8 cellular contexts compared by ENCODE assay signal in the genomic region with DNA sequence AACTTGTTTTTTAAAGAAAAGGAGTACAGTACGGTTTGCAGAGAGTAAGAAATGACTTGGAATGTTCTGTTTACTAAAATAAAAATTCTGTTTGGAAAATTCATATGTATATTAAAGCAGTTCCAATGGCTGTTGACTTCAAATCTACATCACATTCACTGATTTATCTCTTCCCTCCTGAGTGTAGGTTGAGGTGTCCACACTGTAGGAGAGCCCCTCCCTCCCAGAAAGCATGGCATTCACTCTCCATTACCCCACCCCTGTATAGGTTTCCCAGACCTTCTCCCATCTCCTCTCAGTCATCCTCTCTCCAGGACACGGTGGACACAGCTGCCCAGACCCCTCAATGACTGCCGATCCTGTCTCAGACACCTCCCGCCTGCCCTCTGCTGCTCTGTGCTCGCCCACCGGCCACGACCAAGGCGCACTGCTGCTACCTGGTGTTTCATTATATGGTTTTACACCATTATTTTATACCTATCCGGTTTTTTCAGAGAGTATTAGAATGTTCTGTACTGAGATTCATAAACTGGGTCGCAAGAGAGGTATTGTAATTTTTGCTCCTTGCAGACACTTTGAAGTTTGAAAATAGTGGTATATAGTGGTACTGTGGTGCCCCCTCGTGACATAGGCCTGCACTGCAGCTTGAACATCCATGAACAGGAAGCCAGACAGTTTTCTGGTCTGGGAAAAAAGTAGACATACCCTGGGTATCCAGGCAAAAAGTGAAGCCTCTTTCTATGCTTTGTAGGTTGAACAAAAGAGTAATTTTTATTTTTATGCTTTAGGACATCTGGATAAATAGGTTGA. TPM values are rescaled to one million over a fixed set of nuclear protein-coding genes. Genes with fewer than 3 reads are reported as not detected.
DNase-seq lines count a peak whose midpoint lies in the region; ATAC-seq and TF ChIP-seq lines count a peak whose summit lies in the region.

No MANE protein-coding gene starts in this region.

- no peaks in the 10 kb centered on the region for H3K27me3 ChIP-seq in OCI-LY3 (ENCODE audit: low read depth, low read length)
- H3K27me3 ChIP-seq in upper lobe of right lung: no peaks in the 10 kb centered on the region

- TF ChIP-seq CTCF in OCI-LY3 (IDR thresholded peaks at IDR 0.05; ENCODE audit: low read depth, low read length) (peak; percentile 62), fibroblast of mammary gland (conservative IDR thresholded peaks at IDR 0.05; ENCODE audit: control insufficient read depth, insufficient read depth, low read depth, low read length) (peak; percentile 86), upper lobe of right lung (IDR thresholded peaks at IDR 0.05) (peak; percentile 65)

- no peak for ATAC-seq in Right ventricle myocardium inferior
- ATAC-seq in HG03342 (IDR thresholded peaks at IDR 0.05; ENCODE audit: unreplicated experiment): peak; percentile 87
- peak; percentile 78 for ATAC-seq in upper lobe of right lung

- intact Hi-C loops in Right ventricle myocardium inferior (cut with DNase I): loop anchor here (5.0 kb wide), 1 partner anchor 224 kb away; no protein-coding TSS in a partner anchor
- intact Hi-C loops in cardiac septum (cut with DNase I): loop anchor here (5.0 kb wide), 1 partner anchor 224 kb away; no protein-coding TSS in a partner anchor
- intact Hi-C loops in upper lobe of right lung (cut with DNase I): loop anchor here (10.0 kb wide), 1 partner anchor 221 kb away; no protein-coding TSS in a partner anchor

- no peaks in the 10 kb centered on the region for H3K9me3 ChIP-seq in OCI-LY3 (ENCODE audit: insufficient read depth, low read length)
- H3K9me3 ChIP-seq in upper lobe of right lung: no peaks in the 10 kb centered on the region

- no peak overlapping the region for H3K9ac ChIP-seq in OCI-LY3 (ENCODE audit: low read length)

- H3K79me2 ChIP-seq in OCI-LY3 (ENCODE audit: low read length): no peaks in the 10 kb centered on the region

- no peak overlapping the region for H3K4me2 ChIP-seq in OCI-LY3 (ENCODE audit: low read length)

- no peaks in the 10 kb centered on the region for H4K20me1 ChIP-seq in OCI-LY3 (ENCODE audit: insufficient read depth, low read length)

- H3K27ac ChIP-seq in OCI-LY3 (ENCODE audit: low read length) (no peak overlapping the region), upper lobe of right lung (no peak overlapping the region)

- no peak overlapping the region for H2AFZ ChIP-seq in OCI-LY3 (ENCODE audit: low read depth, low read length)

- no peak overlapping the region for H3K4me3 ChIP-seq in OCI-LY3 (ENCODE audit: low read length)
- peak overlapping the region; percentile 16 for H3K4me3 ChIP-seq in fibroblast of mammary gland (ENCODE audit: control insufficient read depth, low read depth, low read length)
- H3K4me3 ChIP-seq in upper lobe of right lung: no peak overlapping the region

- H3K4me1 ChIP-seq in OCI-LY3 (ENCODE audit: low read length) (no peaks in the 10 kb centered on the region), upper lobe of right lung (no peaks in the 10 kb centered on the region)

- peak; percentile 56 for DNase-seq in Right ventricle myocardium inferior (ENCODE audit: missing footprints)
- DNase-seq in cardiac septum (ENCODE audit: low spot score): no peak
- DNase-seq in activated T-helper 1 cell treated with Interleukin-2 at 50 U/mL for 16 hours (ENCODE audit: low read depth): peak; percentile 11
- peak; percentile 50 for DNase-seq in fibroblast of mammary gland (ENCODE audit: low read depth)
- peak in 45 of 56 donors; percentile 0 to 74 (median 14) for DNase-seq in nucleus accumbens (lab: John Stamatoyannopoulos, UW)
- no peak for DNase-seq in upper lobe of right lung

- H3K36me3 ChIP-seq in OCI-LY3 (replicated peaks; ENCODE audit: low read depth, low read length) (no peaks in the 10 kb centered on the region), upper lobe of right lung (no peaks in the 10 kb centered on the region)

RNA-seq across cellular contexts. Expression of gene BEX4, which starts 38.8 kb away (rescaled TPM):
- total RNA-seq in Right ventricle myocardium inferior: 30.3 TPM
- total RNA-seq in cardiac septum: 34.3 TPM
- 36.1 TPM for total RNA-seq in upper lobe of right lung

Comparison
In these comparisons a context has a peak if more than half of its experiments do, and no peak if none do; other contexts are left out.
1. DNase-seq: peak in Right ventricle myocardium inferior (single experiment), activated T-helper 1 cell treated with Interleukin-2 at 50 U/mL for 16 hours (single experiment), fibroblast of mammary gland (single experiment) and nucleus accumbens (45 of 56); none in cardiac septum (single experiment) and upper lobe of right lung (single experiment).
2. Peak in every context shown above with its lines, with median percentiles within 50 percentile points of each other: CTCF ChIP-seq.